17 cellular contexts compared by ENCODE assay signal in the genomic region with DNA sequence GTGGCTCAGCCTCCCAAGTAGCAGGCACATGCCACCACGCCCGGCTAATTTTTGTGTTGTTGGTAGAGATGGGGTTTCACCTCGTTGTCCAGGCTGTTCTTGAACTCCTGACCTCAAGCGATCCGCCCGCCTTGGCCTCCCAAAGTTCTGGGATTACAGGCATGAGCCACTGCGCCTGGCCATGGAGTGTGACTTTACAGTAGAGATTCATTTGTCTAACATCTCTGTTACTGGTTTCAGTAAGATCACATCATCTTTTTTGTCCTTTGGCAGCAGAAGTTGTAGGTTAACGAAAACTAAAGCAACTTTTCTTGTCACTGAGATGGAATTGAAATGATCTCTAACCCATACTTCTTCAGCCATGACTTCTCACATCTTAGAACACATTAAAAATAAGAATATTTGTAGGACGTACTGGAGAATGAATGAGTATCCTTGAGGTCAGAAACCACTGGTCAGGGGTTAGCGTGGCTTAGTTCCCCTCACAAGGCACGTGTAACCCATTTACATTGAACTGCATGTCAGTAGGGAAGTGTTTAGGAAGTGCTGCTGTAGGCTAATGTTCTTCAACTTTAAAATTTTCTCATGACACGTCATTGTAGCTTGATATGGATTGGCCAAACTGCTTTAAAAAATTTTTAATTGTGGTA.
A peak's percentile ranks its signal among the peaks of the same experiment; 100 is the strongest.
DNase-seq lines count a peak whose midpoint lies in the region; ATAC-seq, FAIRE-seq and TF ChIP-seq lines count a peak whose summit lies in the region.
"Had no signal": no experiment of that assay in that cellular context is flagged by ENCODE, and none has a peak within 500 bp of the region (broad histone marks: within the 10 kb centered on the region; RNA-seq: fewer than 3 reads in every experiment).

No MANE protein-coding gene starts in this region.

- POLR2A ChIA-PET in HepG2 (lab: Yijun Ruan, JAX), result no interaction called here

- H3K4me3 ChIP-seq in tibial artery, result no peak overlapping the region
- no peak overlapping the region for H3K4me3 ChIP-seq in HepG2 (replicated peaks in 1 of 3; ENCODE audit: insufficient read depth in 1 of 3, low read depth in 2 of 3, low read length in 3 of 3)
- H3K4me3 ChIP-seq: hepatocyte, left ventricle myocardium inferior, smooth muscle cell had no signal

- H3K4me1 ChIP-seq in tibial artery (peaks cover 0 to 67% (median 22%) of the 10 kb centered on the region in 4 donors), HepG2 (ENCODE audit: insufficient read depth, low read length) (peaks cover 14% of the 10 kb centered on the region)

- 96% methylated on average over 12 of the region's 12 CpGs for WGBS in HepG2 (ENCODE audit: low lambda C conversion rate)

- TF ChIP-seq CTCF in tibial artery (IDR thresholded peaks at IDR 0.05), result no peak
- TF ChIP-seq CTCF in HepG2 (CRISPR knock-in tag; IDR thresholded peaks at IDR 0.05), result no peak

- no peaks in the 10 kb centered on the region for H3K9me3 ChIP-seq in tibial artery
- H3K9me3 ChIP-seq in HepG2 (ENCODE audit: low read length), result no peaks in the 10 kb centered on the region
- H3K9me3 ChIP-seq: left ventricle myocardium inferior had no signal

- peak; percentile 79 for DNase-seq in MV-4-11 (lab: John Stamatoyannopoulos, UW)
- no peak for DNase-seq in tibial artery
- DNase-seq in activated gamma-delta T cell treated with Interleukin-2 at 50 U/mL for 16 hours, result no peak
- DNase-seq in HepG2 (ENCODE audit: low spot score), result no peak
- DNase-seq in HT-29 (ENCODE audit: low spot score), result no peak
- DNase-seq: activated CD8-positive, alpha-beta T cell treated with anti-CD3 and anti-CD28 coated beads, Interleukin-2, amount 10 ng/mL, durations not matched to agents 7 days and 5 days; activated naive CD4-positive, alpha-beta T cell; CD8-positive, alpha-beta T cell; central memory CD4-positive, alpha-beta T cell; left ventricle myocardium inferior; NCI-H2081 treated with DMSO at 0.1 percent for 48 hours; NCI-H748 treated with DMSO at 0.1 percent for 48 hours; SHP77 had no signal

- ATAC-seq in GM19035 (IDR thresholded peaks at IDR 0.05; ENCODE audit: unreplicated experiment) (peak; percentile 54), HG02678 (IDR thresholded peaks at IDR 0.05; ENCODE audit: unreplicated experiment) (peak; percentile 51), HepG2 (no peak)
- ATAC-seq: activated CD8-positive, alpha-beta T cell treated with anti-CD3 and anti-CD28 coated beads, Interleukin-2, amount 10 ng/mL, durations not matched to agents 7 days and 5 days; CD8-positive, alpha-beta T cell had no signal

- H3K4me2 ChIP-seq in HepG2 (ENCODE audit: low read depth, low read length), result no peak overlapping the region
- H3K4me2 ChIP-seq: hepatocyte had no signal

- intact Hi-C loops in tibial artery (cut with DNase I; ENCODE audit: low total_unique reads) (no loop called here), HepG2 (cut with micrococcal nuclease; ENCODE audit: unreplicated experiment) (no loop called here)

- FAIRE-seq in HepG2 (lab: Jason Lieb, UNC), result no peak

- BruUV-seq in HepG2 (replicated peaks; lab: Mats Ljungman, UMichigan), result no TSS peak

- H3K27me3 ChIP-seq in tibial artery (no peaks in the 10 kb centered on the region), HepG2 (ENCODE audit: control insufficient read depth in 1 of 2, insufficient read depth in 2 of 2, low read length in 2 of 2) (no peaks in the 10 kb centered on the region)
- H3K27me3 ChIP-seq: hepatocyte had no signal

- TF ChIP-seq EP300 in HepG2 (IDR thresholded peaks at IDR 0.05; ENCODE audit: low read depth in 2 of 2, low read length in 2 of 2) (no peak), HepG2 (CRISPR knock-in tag; IDR thresholded peaks at IDR 0.05; ENCODE audit: borderline replicate concordance) (no peak)

- H3K9ac ChIP-seq in HepG2 (ENCODE audit: insufficient read depth, low read depth, low read length), result no peak overlapping the region

- in situ Hi-C loops in HepG2 (cut with HindIII; ENCODE audit: extremely low pct_ligation_motif_present, low pct_unique_long_range_greater_than_20kb), result no loop called here

- TF ChIP-seq POLR2A in HepG2 (IDR thresholded peaks at IDR 0.05; ENCODE audit: insufficient read depth in 1 of 2, low read depth in 2 of 2, low read length in 2 of 2), result no peak

- TF ChIP-seq RAD21 in HepG2 (CRISPR knock-in tag; IDR thresholded peaks at IDR 0.05), result no peak

- H3K36me3 ChIP-seq in tibial artery (no peaks in the 10 kb centered on the region), HepG2 (replicated peaks in 1 of 2; ENCODE audit: control insufficient read depth in 1 of 2, insufficient read depth in 2 of 2, low read length in 2 of 2) (no peaks in the 10 kb centered on the region)

- H3K79me2 ChIP-seq in HepG2 (ENCODE audit: insufficient read depth, low read length), result no peaks in the 10 kb centered on the region

- H2AFZ ChIP-seq in HepG2 (ENCODE audit: low read length), result no peak overlapping the region
- H2AFZ ChIP-seq: hepatocyte had no signal

- peak overlapping the region; percentile 65 to 68 for H3K27ac ChIP-seq in tibial artery
- no peak overlapping the region for H3K27ac ChIP-seq in HepG2 (ENCODE audit: extremely low read length, insufficient read depth, low read length)

- no peaks in the 10 kb centered on the region for H4K20me1 ChIP-seq in HepG2 (ENCODE audit: insufficient read depth, low read length)

- CTCF ChIA-PET in HepG2 (lab: Yijun Ruan, JAX; ENCODE audit: low intra/inter-chr PET ratio, low total read pairs), result no interaction called here

TF ChIP-seq in HepG2, 621 proteins besides CTCF, POLR2A, EP300 and RAD21 (continues in another document):
- TF ChIP-seq MTA1 (CRISPR knock-in tag; IDR thresholded peaks at IDR 0.05; ENCODE audit: borderline replicate concordance), result no peak
- no peak for TF ChIP-seq FOXC1 (CRISPR knock-in tag; IDR thresholded peaks at IDR 0.05; ENCODE audit: borderline replicate concordance)
- TF ChIP-seq, protein P1, sequence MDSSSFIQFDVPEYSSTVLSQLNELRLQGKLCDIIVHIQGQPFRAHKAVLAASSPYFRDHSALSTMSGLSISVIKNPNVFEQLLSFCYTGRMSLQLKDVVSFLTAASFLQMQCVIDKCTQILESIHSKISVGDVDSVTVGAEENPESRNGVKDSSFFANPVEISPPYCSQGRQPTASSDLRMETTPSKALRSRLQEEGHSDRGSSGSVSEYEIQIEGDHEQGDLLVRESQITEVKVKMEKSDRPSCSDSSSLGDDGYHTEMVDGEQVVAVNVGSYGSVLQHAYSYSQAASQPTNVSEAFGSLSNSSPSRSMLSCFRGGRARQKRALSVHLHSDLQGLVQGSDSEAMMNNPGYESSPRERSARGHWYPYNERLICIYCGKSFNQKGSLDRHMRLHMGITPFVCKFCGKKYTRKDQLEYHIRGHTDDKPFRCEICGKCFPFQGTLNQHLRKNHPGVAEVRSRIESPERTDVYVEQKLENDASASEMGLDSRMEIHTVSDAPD (CRISPR knock-in tag; IDR thresholded peaks at IDR 0.05), result no peak
- TF ChIP-seq ZKSCAN8 (CRISPR knock-in tag; IDR thresholded peaks at IDR 0.05; ENCODE audit: borderline replicate concordance), result no peak
- TF ChIP-seq, protein P2, sequence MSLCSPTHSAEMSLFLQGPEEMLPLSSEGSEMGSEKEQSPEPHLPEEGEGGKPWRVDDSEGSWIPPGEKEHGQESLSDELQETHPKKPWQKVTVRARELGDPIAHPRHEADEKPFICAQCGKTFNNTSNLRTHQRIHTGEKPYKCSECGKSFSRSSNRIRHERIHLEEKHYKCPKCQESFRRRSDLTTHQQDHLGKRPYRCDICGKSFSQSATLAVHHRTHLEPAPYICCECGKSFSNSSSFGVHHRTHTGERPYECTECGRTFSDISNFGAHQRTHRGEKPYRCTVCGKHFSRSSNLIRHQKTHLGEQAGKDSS (CRISPR knock-in tag; IDR thresholded peaks at IDR 0.05; ENCODE audit: borderline replicate concordance, low read depth), result no peak
- TF ChIP-seq, protein P3, sequence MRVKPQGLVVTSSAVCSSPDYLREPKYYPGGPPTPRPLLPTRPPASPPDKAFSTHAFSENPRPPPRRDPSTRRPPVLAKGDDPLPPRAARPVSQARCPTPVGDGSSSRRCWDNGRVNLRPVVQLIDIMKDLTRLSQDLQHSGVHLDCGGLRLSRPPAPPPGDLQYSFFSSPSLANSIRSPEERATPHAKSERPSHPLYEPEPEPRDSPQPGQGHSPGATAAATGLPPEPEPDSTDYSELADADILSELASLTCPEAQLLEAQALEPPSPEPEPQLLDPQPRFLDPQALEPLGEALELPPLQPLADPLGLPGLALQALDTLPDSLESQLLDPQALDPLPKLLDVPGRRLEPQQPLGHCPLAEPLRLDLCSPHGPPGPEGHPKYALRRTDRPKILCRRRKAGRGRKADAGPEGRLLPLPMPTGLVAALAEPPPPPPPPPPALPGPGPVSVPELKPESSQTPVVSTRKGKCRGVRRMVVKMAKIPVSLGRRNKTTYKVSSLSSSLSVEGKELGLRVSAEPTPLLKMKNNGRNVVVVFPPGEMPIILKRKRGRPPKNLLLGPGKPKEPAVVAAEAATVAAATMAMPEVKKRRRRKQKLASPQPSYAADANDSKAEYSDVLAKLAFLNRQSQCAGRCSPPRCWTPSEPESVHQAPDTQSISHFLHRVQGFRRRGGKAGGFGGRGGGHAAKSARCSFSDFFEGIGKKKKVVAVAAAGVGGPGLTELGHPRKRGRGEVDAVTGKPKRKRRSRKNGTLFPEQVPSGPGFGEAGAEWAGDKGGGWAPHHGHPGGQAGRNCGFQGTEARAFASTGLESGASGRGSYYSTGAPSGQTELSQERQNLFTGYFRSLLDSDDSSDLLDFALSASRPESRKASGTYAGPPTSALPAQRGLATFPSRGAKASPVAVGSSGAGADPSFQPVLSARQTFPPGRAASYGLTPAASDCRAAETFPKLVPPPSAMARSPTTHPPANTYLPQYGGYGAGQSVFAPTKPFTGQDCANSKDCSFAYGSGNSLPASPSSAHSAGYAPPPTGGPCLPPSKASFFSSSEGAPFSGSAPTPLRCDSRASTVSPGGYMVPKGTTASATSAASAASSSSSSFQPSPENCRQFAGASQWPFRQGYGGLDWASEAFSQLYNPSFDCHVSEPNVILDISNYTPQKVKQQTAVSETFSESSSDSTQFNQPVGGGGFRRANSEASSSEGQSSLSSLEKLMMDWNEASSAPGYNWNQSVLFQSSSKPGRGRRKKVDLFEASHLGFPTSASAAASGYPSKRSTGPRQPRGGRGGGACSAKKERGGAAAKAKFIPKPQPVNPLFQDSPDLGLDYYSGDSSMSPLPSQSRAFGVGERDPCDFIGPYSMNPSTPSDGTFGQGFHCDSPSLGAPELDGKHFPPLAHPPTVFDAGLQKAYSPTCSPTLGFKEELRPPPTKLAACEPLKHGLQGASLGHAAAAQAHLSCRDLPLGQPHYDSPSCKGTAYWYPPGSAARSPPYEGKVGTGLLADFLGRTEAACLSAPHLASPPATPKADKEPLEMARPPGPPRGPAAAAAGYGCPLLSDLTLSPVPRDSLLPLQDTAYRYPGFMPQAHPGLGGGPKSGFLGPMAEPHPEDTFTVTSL (CRISPR knock-in tag; IDR thresholded peaks at IDR 0.05; ENCODE audit: borderline replicate concordance), result no peak
